1 cellular context compared by ENCODE assay signal in the genomic region with DNA sequence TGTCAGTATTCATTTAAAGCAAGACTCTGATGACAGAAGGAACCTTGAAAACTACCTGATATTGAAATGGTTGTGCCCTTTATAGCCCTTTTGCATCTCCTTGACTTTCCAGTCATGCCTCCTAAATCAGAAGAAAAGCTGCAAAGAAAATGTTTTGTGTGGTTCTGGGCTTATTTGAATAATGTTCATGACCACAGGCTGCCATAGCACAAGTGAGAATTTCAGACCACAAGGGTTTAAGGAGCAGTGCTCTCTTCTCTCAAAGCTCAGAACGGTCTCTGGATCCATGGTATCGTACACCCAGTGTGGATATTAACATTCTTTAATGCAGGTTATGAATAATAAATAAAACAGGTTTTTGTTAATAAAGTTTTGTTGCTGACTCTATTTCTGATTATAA.
TF ChIP-seq lines count a peak whose summit lies in the region.

No MANE protein-coding gene starts in this region.

TF ChIP-seq in IMR-90, 13 proteins besides CTCF, POLR2A, EP300 and RAD21:
- TF ChIP-seq, protein P1, sequence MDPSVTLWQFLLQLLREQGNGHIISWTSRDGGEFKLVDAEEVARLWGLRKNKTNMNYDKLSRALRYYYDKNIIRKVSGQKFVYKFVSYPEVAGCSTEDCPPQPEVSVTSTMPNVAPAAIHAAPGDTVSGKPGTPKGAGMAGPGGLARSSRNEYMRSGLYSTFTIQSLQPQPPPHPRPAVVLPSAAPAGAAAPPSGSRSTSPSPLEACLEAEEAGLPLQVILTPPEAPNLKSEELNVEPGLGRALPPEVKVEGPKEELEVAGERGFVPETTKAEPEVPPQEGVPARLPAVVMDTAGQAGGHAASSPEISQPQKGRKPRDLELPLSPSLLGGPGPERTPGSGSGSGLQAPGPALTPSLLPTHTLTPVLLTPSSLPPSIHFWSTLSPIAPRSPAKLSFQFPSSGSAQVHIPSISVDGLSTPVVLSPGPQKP (IDR thresholded peaks at IDR 0.05; ENCODE audit: borderline replicate concordance, low read depth, low read length) = no peak
- TF ChIP-seq RFX5 (IDR thresholded peaks at IDR 0.05; ENCODE audit: low read depth, low read length) = no peak
- no peak for TF ChIP-seq CEBPB (IDR thresholded peaks at IDR 0.05; ENCODE audit: low read depth, low read length)
- no peak for TF ChIP-seq RCOR1 (IDR thresholded peaks at IDR 0.05; ENCODE audit: insufficient replicate concordance, low read length)
- no peak for TF ChIP-seq MAZ (IDR thresholded peaks at IDR 0.05; ENCODE audit: borderline replicate concordance, low read depth, low read length)
- TF ChIP-seq NFE2L2 (IDR thresholded peaks at IDR 0.05; ENCODE audit: low read depth, low read length) = no peak
TF ChIP-seq in IMR-90: peak in this region for 0.
